ENCODE assay signal across 13 cellular contexts in the genomic region with DNA sequence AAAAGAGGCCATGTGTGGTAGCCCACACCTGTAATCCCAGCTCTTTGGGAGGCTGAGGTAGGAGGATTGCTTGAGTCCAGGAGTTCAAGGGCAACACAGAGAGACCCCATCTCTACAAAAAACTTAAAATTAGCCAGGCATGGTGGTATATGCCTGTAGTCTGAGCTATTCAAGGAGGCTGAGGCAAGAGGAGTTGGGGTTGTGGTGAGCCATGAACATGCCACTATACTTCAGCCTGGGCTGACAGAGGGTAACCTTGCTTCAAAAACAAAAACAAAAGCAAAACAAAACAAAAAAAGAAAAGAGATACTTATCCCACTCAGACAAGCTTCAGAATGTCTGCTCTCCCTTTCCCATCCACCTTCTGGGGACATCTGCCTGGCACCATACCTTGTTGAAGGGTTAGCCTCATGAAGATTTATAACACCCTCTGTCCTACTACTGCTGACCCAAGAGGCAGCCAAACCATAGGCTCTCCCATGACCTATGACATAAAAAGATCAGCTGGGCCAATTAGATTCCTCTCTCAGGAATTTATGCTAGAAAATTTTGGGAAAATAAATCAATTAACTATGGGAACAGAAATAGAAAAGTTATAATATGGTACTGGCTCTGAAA. TPM values are rescaled to one million over a fixed set of nuclear protein-coding genes. Genes with fewer than 3 reads are reported as not detected.
DNase-seq lines count a peak whose midpoint lies in the region; ATAC-seq, FAIRE-seq and TF ChIP-seq lines count a peak whose summit lies in the region.
"Had no signal": no experiment of that assay in that cellular context is flagged by ENCODE, and none has a peak within 500 bp of the region (broad histone marks: within the 10 kb centered on the region; RNA-seq: fewer than 3 reads in every experiment).

No MANE protein-coding gene starts in this region.

- H3K27ac Mint-ChIP-seq in T-helper 1 cell treated with Interleukin-12 subunit alpha and Interleukin-12 subunit beta and Interleukin-4 antibody, amounts not matched to agents 30 μg/mL and 1 μg/mL, for 36 hours, result peak overlapping the region; percentile 18
- no peak overlapping the region for H3K27ac Mint-ChIP-seq in activated T-helper 1 cell treated with anti-CD3 and anti-CD28 coated beads, Interleukin-12 subunit alpha, Interleukin-12 subunit beta, Interleukin-2, Interleukin-4 antibody, amounts not matched to agents 30 ng/mL and 10 ng/mL and 1 ng/mL, durations not matched to agents 14 hours and 24 hours and 36 hours

- DNase-seq in T-helper 1 cell (no peak), HepG2 (ENCODE audit: low spot score) (no peak), right lobe of liver (no peak), myocyte (ENCODE audit: low read depth) (peak; percentile 24), H54 (ENCODE audit: insufficient read length, low spot score) (no peak), amygdala (lab: John Stamatoyannopoulos, UW) (no peak)
- DNase-seq in activated T-helper 1 cell treated with anti-CD3 and anti-CD28 coated beads, Interleukin-12 subunit alpha, Interleukin-12 subunit beta, Interleukin-2, Interleukin-4 antibody, amounts not matched to agents 30 ng/mL and 10 ng/mL and 1 ng/mL, durations not matched to agents 14 hours and 24 hours and 36 hours (ENCODE audit: low spot score), result no peak
- DNase-seq: EL, NCI-H1417 treated with DMSO at 0.1 percent for 48 hours, NCI-H2081, NCI-H524 had no signal

- no peak overlapping the region for H3K9ac ChIP-seq in HepG2 (ENCODE audit: insufficient read depth, low read depth, low read length)

- H3K4me3 Mint-ChIP-seq in T-helper 1 cell treated with Interleukin-12 subunit alpha and Interleukin-12 subunit beta and Interleukin-4 antibody, amounts not matched to agents 30 μg/mL and 1 μg/mL, for 36 hours, result no peak overlapping the region
- no peak overlapping the region for H3K4me3 Mint-ChIP-seq in activated T-helper 1 cell treated with anti-CD3 and anti-CD28 coated beads, Interleukin-12 subunit alpha, Interleukin-12 subunit beta, Interleukin-2, Interleukin-4 antibody, amounts not matched to agents 30 ng/mL and 10 ng/mL and 1 ng/mL, durations not matched to agents 14 hours and 24 hours and 36 hours

- POLR2A ChIA-PET in HepG2 (lab: Yijun Ruan, JAX), result interaction anchor here (1.8 kb wide), 1 partner anchor 13 kb away, joined by 5 read pairs; a partner anchor contains a TSS

- no peaks in the 10 kb centered on the region for H3K27me3 Mint-ChIP-seq in T-helper 1 cell treated with Interleukin-12 subunit alpha and Interleukin-12 subunit beta and Interleukin-4 antibody, amounts not matched to agents 30 μg/mL and 1 μg/mL, for 36 hours (ENCODE audit: low read depth)
- no peaks in the 10 kb centered on the region for H3K27me3 Mint-ChIP-seq in activated T-helper 1 cell treated with anti-CD3 and anti-CD28 coated beads, Interleukin-12 subunit alpha, Interleukin-12 subunit beta, Interleukin-2, Interleukin-4 antibody, amounts not matched to agents 30 ng/mL and 10 ng/mL and 1 ng/mL, durations not matched to agents 14 hours and 24 hours and 36 hours (ENCODE audit: insufficient read depth)

- TF ChIP-seq CTCF in HepG2 (CRISPR knock-in tag; IDR thresholded peaks at IDR 0.05), result no peak
- no peak for TF ChIP-seq CTCF in right lobe of liver (IDR thresholded peaks at IDR 0.05)

- no peaks in the 10 kb centered on the region for H4K20me1 ChIP-seq in HepG2 (ENCODE audit: insufficient read depth, low read length)

- ATAC-seq in HepG2, result no peak
- no peak for ATAC-seq in right lobe of liver

- TF ChIP-seq RAD21 in HepG2 (CRISPR knock-in tag; IDR thresholded peaks at IDR 0.05), result no peak

- H3K4me2 ChIP-seq in HepG2 (ENCODE audit: low read depth, low read length), result no peak overlapping the region

- H3K9me3 ChIP-seq in HepG2 (ENCODE audit: low read length) (no peaks in the 10 kb centered on the region), right lobe of liver (no peaks in the 10 kb centered on the region)

- H3K9me3 Mint-ChIP-seq in T-helper 1 cell treated with Interleukin-12 subunit alpha and Interleukin-12 subunit beta and Interleukin-4 antibody, amounts not matched to agents 30 μg/mL and 1 μg/mL, for 36 hours, result no peaks in the 10 kb centered on the region
- H3K9me3 Mint-ChIP-seq in activated T-helper 1 cell treated with anti-CD3 and anti-CD28 coated beads, Interleukin-12 subunit alpha, Interleukin-12 subunit beta, Interleukin-2, Interleukin-4 antibody, amounts not matched to agents 30 ng/mL and 10 ng/mL and 1 ng/mL, durations not matched to agents 14 hours and 24 hours and 36 hours, result no peaks in the 10 kb centered on the region

- peaks cover 2% of the 10 kb centered on the region for H3K79me2 ChIP-seq in HepG2 (ENCODE audit: insufficient read depth, low read length)

- peaks cover 10% of the 10 kb centered on the region for H3K4me1 Mint-ChIP-seq in T-helper 1 cell treated with Interleukin-12 subunit alpha and Interleukin-12 subunit beta and Interleukin-4 antibody, amounts not matched to agents 30 μg/mL and 1 μg/mL, for 36 hours (ENCODE audit: low read depth)
- H3K4me1 Mint-ChIP-seq in activated T-helper 1 cell treated with anti-CD3 and anti-CD28 coated beads, Interleukin-12 subunit alpha, Interleukin-12 subunit beta, Interleukin-2, Interleukin-4 antibody, amounts not matched to agents 30 ng/mL and 10 ng/mL and 1 ng/mL, durations not matched to agents 14 hours and 24 hours and 36 hours (ENCODE audit: low read depth), result peaks cover 24% of the 10 kb centered on the region

- CTCF ChIA-PET in HepG2 (lab: Yijun Ruan, JAX; ENCODE audit: low intra/inter-chr PET ratio, low total read pairs), result no interaction called here

- in situ Hi-C loops in HepG2 (cut with HindIII; ENCODE audit: extremely low pct_ligation_motif_present, low pct_unique_long_range_greater_than_20kb), result no loop called here

- no peaks in the 10 kb centered on the region for H3K27me3 ChIP-seq in HepG2 (ENCODE audit: control insufficient read depth in 1 of 2, insufficient read depth in 2 of 2, low read length in 2 of 2)
- no peaks in the 10 kb centered on the region for H3K27me3 ChIP-seq in right lobe of liver

- H3K36me3 Mint-ChIP-seq in T-helper 1 cell treated with Interleukin-12 subunit alpha and Interleukin-12 subunit beta and Interleukin-4 antibody, amounts not matched to agents 30 μg/mL and 1 μg/mL, for 36 hours (ENCODE audit: low read depth), result peaks cover 34% of the 10 kb centered on the region
- peaks cover 25% of the 10 kb centered on the region for H3K36me3 Mint-ChIP-seq in activated T-helper 1 cell treated with anti-CD3 and anti-CD28 coated beads, Interleukin-12 subunit alpha, Interleukin-12 subunit beta, Interleukin-2, Interleukin-4 antibody, amounts not matched to agents 30 ng/mL and 10 ng/mL and 1 ng/mL, durations not matched to agents 14 hours and 24 hours and 36 hours (ENCODE audit: low read depth)

- no peak for TF ChIP-seq EP300 in HepG2 (IDR thresholded peaks at IDR 0.05; ENCODE audit: low read depth in 2 of 2, low read length in 2 of 2)
- TF ChIP-seq EP300 in HepG2 (CRISPR knock-in tag; IDR thresholded peaks at IDR 0.05; ENCODE audit: borderline replicate concordance), result no peak

- H3K27ac ChIP-seq in HepG2 (ENCODE audit: extremely low read length, insufficient read depth, low read length), result no peak overlapping the region
- no peak overlapping the region for H3K27ac ChIP-seq in right lobe of liver
- H3K27ac ChIP-seq: 22Rv1 had no signal

- H3K36me3 ChIP-seq in HepG2 (replicated peaks in 1 of 2; ENCODE audit: control insufficient read depth in 1 of 2, insufficient read depth in 2 of 2, low read length in 2 of 2) (peaks cover 3 to 42% of the 10 kb centered on the region in 2 experiments; a peak in 4 of 5 replicates), right lobe of liver (peaks cover 0 to 45% (median 14%) of the 10 kb centered on the region in 4 donors)

- no peak overlapping the region for H2AFZ ChIP-seq in HepG2 (ENCODE audit: low read length)

- intact Hi-C loops in HepG2 (cut with micrococcal nuclease; ENCODE audit: unreplicated experiment) (no loop called here), right lobe of liver (cut with DNase I) (no loop called here)
- intact Hi-C loops in activated T-helper 1 cell treated with anti-CD3 and anti-CD28 coated beads, Interleukin-12 subunit alpha, Interleukin-12 subunit beta, Interleukin-2, Interleukin-4 antibody, amounts not matched to agents 30 ng/mL and 10 ng/mL and 1 ng/mL, durations not matched to agents 14 hours and 24 hours and 36 hours (cut with micrococcal nuclease), result no loop called here

- H3K4me3 ChIP-seq in HepG2 (replicated peaks in 1 of 3; ENCODE audit: insufficient read depth in 1 of 3, low read depth in 2 of 3, low read length in 3 of 3) (no peak overlapping the region), right lobe of liver (no peak overlapping the region)

- no peak for FAIRE-seq in HepG2 (lab: Jason Lieb, UNC)
- no peak for FAIRE-seq in H54 (lab: Jason Lieb, UNC)

- BruUV-seq in HepG2 (replicated peaks; lab: Mats Ljungman, UMichigan), result TSS peak; percentile 13

- TF ChIP-seq POLR2A in HepG2 (IDR thresholded peaks at IDR 0.05; ENCODE audit: insufficient read depth in 1 of 2, low read depth in 2 of 2, low read length in 2 of 2), result no peak
- TF ChIP-seq POLR2A in right lobe of liver (IDR thresholded peaks at IDR 0.05), result no peak
- no peak for TF ChIP-seq POLR2A in H54 (IDR thresholded peaks at IDR 0.05; ENCODE audit: low read depth, low read length)

- H3K4me1 ChIP-seq in HepG2 (ENCODE audit: insufficient read depth, low read length) (no peaks in the 10 kb centered on the region), right lobe of liver (no peaks in the 10 kb centered on the region)

RNA-seq across cellular contexts. Expression of a gene that starts 13.2 kb away (rescaled TPM):
- total RNA-seq in HepG2 (2016; rRNA removed; fragmentation: Illumina TruSeq; extraction: Trizol) (85.3 and 119 TPM in 2 replicates), right lobe of liver (10 to 100 TPM; 54.7 to 92.9 (median 75.9) TPM), myocyte (87.2 and 96.9 TPM in 2 replicates)
- 21.5 and 21.7 TPM in 2 replicates for total RNA-seq in HepG2 (2016; cell fraction: cytosol; rRNA removed; fragmentation: Illumina TruSeq; extraction: Trizol; ENCODE audit: low read depth)
- total RNA-seq in HepG2 (2016; cell fraction: insoluble cytoplasmic fraction; rRNA removed; fragmentation: Illumina TruSeq; extraction: Trizol), result 96.8 and 124 TPM in 2 replicates
- 36.9 and 37.7 TPM in 2 replicates for total RNA-seq in HepG2 (2016; cell fraction: membrane; rRNA removed; fragmentation: Illumina TruSeq; extraction: Trizol)
- total RNA-seq in HepG2 (2016; cell fraction: nucleus; rRNA removed; fragmentation: Illumina TruSeq; extraction: Trizol), result 87.3 and 93.4 TPM in 2 replicates
- 106 TPM in 2 replicates for polyA plus RNA-seq in HepG2 (2011; rRNA removed)
- polyA plus RNA-seq in HepG2 (2011; cell fraction: cytosol; rRNA removed), result 52.5 and 87.0 TPM in 2 replicates
- 16.1 and 21.6 TPM in 2 replicates for polyA plus RNA-seq in HepG2 (2011; cell fraction: nucleus; rRNA removed)
- 47.2 and 80.4 TPM in 2 replicates for polyA plus RNA-seq in HepG2 (2012)
- polyA plus RNA-seq in HepG2 (2016; cell fraction: cytosol; fragmentation: Illumina TruSeq; extraction: Trizol; ENCODE audit: low read depth), result 21.4 and 21.8 TPM in 2 replicates
- polyA plus RNA-seq in HepG2 (2016; cell fraction: insoluble cytoplasmic fraction; fragmentation: Illumina TruSeq; extraction: Trizol; ENCODE audit: low read depth), result 89.7 and 101 TPM in 2 replicates
- polyA plus RNA-seq in HepG2 (2016; cell fraction: membrane; fragmentation: Illumina TruSeq; extraction: Trizol; ENCODE audit: low read depth), result 30.1 and 30.7 TPM in 2 replicates
- 157 and 166 TPM in 2 replicates for polyA plus RNA-seq in HepG2 (2016; cell fraction: nucleus; fragmentation: Illumina TruSeq; extraction: Trizol; ENCODE audit: insufficient read depth, low read depth)
- 160 and 278 TPM in 2 replicates for polyA minus RNA-seq in HepG2 (2011; rRNA and poly(A)+ RNA removed; ENCODE audit: low replicate concordance)
- 41.8 and 64.7 TPM in 2 replicates for polyA minus RNA-seq in HepG2 (2011; cell fraction: cytosol; rRNA and poly(A)+ RNA removed)
- 33.7 and 41.3 TPM in 2 replicates for polyA minus RNA-seq in HepG2 (2011; cell fraction: nucleus; rRNA and poly(A)+ RNA removed)
- polyA plus RNA-seq in myocyte (2012), result 178 TPM
- 97.1 and 102 TPM in 2 replicates for total RNA-seq in activated T-helper 1 cell treated with anti-CD3 and anti-CD28 coated beads, Interleukin-12 subunit alpha, Interleukin-12 subunit beta, Interleukin-2, Interleukin-4 antibody, amounts not matched to agents 30 ng/mL and 10 ng/mL and 1 ng/mL, durations not matched to agents 14 hours and 24 hours and 36 hours

RNA-seq across cellular contexts. Expression of a gene that starts 57.1 kb away (rescaled TPM):
- total RNA-seq in HepG2 (2016; rRNA removed; fragmentation: Illumina TruSeq; extraction: Trizol), result 38.5 and 52.7 TPM in 2 replicates
- 7.1 and 9.1 TPM in 2 replicates for total RNA-seq in HepG2 (2016; cell fraction: cytosol; rRNA removed; fragmentation: Illumina TruSeq; extraction: Trizol; ENCODE audit: low read depth)
- 38.4 and 54.3 TPM in 2 replicates for total RNA-seq in HepG2 (2016; cell fraction: insoluble cytoplasmic fraction; rRNA removed; fragmentation: Illumina TruSeq; extraction: Trizol)
- 14.3 and 17.8 TPM in 2 replicates for total RNA-seq in HepG2 (2016; cell fraction: membrane; rRNA removed; fragmentation: Illumina TruSeq; extraction: Trizol)
- 19.4 and 21.3 TPM in 2 replicates for total RNA-seq in HepG2 (2016; cell fraction: nucleus; rRNA removed; fragmentation: Illumina TruSeq; extraction: Trizol)
- polyA plus RNA-seq in HepG2 (2011; rRNA removed), result 17.1 and 27.5 TPM in 2 replicates
- polyA plus RNA-seq in HepG2 (2011; cell fraction: cytosol; rRNA removed), result 11.1 and 19.0 TPM in 2 replicates
- 6.4 and 7.2 TPM in 2 replicates for polyA plus RNA-seq in HepG2 (2011; cell fraction: nucleus; rRNA removed)
- 17.1 and 26.3 TPM in 2 replicates for polyA plus RNA-seq in HepG2 (2012)
- polyA plus RNA-seq in HepG2 (2016; cell fraction: cytosol; fragmentation: Illumina TruSeq; extraction: Trizol; ENCODE audit: low read depth), result 3.8 and 4.1 TPM in 2 replicates
- 44.3 and 45.9 TPM in 2 replicates for polyA plus RNA-seq in HepG2 (2016; cell fraction: insoluble cytoplasmic fraction; fragmentation: Illumina TruSeq; extraction: Trizol; ENCODE audit: low read depth)
- polyA plus RNA-seq in HepG2 (2016; cell fraction: membrane; fragmentation: Illumina TruSeq; extraction: Trizol; ENCODE audit: low read depth), result 9.1 and 10.6 TPM in 2 replicates
- polyA plus RNA-seq in HepG2 (2016; cell fraction: nucleus; fragmentation: Illumina TruSeq; extraction: Trizol; ENCODE audit: insufficient read depth, low read depth), result 19.2 and 22.1 TPM in 2 replicates
- 23.3 and 82.5 TPM in 2 replicates for polyA minus RNA-seq in HepG2 (2011; rRNA and poly(A)+ RNA removed; ENCODE audit: low replicate concordance)
- 19.5 and 19.6 TPM in 2 replicates for polyA minus RNA-seq in HepG2 (2011; cell fraction: cytosol; rRNA and poly(A)+ RNA removed)
- 14.4 and 23.9 TPM in 2 replicates for polyA minus RNA-seq in HepG2 (2011; cell fraction: nucleus; rRNA and poly(A)+ RNA removed)
- 100 to 1,000 TPM in 3 of 6 experiments, 10 to 100 TPM in 3; 69.7 to 139 (median 93.8) TPM for total RNA-seq in right lobe of liver
- total RNA-seq in myocyte, result 175 and 200 TPM in 2 replicates
- 79.6 TPM for polyA plus RNA-seq in myocyte (2012)
- total RNA-seq in activated T-helper 1 cell treated with anti-CD3 and anti-CD28 coated beads, Interleukin-12 subunit alpha, Interleukin-12 subunit beta, Interleukin-2, Interleukin-4 antibody, amounts not matched to agents 30 ng/mL and 10 ng/mL and 1 ng/mL, durations not matched to agents 14 hours and 24 hours and 36 hours, result 41.7 and 42.8 TPM in 2 replicates
